ENCODE assay signal across 22 cellular contexts in the genomic region with DNA sequence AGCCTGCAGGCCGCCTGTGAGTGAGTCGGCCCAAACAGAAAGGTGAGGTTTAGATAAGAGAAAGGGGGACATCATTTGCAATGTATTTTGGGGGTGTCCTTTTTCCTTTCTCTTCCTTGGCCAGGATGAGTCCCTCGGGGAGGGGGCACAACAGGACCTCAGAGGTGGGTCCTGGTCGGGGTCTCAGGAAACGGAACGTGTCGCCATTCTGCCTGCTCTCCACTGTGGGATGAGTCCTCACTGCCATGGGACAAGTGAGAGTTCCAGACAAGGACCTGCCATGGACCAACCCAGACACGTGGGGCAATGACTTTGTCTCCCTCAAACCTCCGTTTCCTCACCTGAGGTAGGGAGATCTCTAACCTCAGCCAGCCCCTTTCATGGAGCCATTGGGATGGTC.
DNase-seq lines count a peak whose midpoint lies in the region; ATAC-seq and TF ChIP-seq lines count a peak whose summit lies in the region.
"Had no signal": no experiment of that assay in that cellular context is flagged by ENCODE, and none has a peak within 500 bp of the region (broad histone marks: within the 10 kb centered on the region; RNA-seq: fewer than 3 reads in every experiment).

No MANE protein-coding gene starts in this region.

- TF ChIP-seq CTCF in chondrocyte (IDR thresholded peaks at IDR 0.05) (no peak), neural progenitor cell (IDR thresholded peaks at IDR 0.05) (no peak), spleen (IDR thresholded peaks at IDR 0.05 in 8 of 11, conservative IDR thresholded peaks at IDR 0.05 in 3 of 11) (no peak), OCI-LY7 (conservative IDR thresholded peaks at IDR 0.05; ENCODE audit: low read length) (no peak)

- no peak overlapping the region for H3K27ac Mint-ChIP-seq in chondrocyte (ENCODE audit: unreplicated experiment)
- H3K27ac Mint-ChIP-seq in neural progenitor cell: peak overlapping the region; percentile 17
- H3K27ac Mint-ChIP-seq: CD8-positive, alpha-beta T cell; HFFc6 had no signal

- H3K9me3 ChIP-seq in neural progenitor cell (ENCODE audit: low read depth): no peaks in the 10 kb centered on the region
- H3K9me3 ChIP-seq in spleen: no peaks in the 10 kb centered on the region
- H3K9me3 ChIP-seq in OCI-LY7 (ENCODE audit: low read length): no peaks in the 10 kb centered on the region
- H3K9me3 ChIP-seq: A549, Caco-2, HAP-1 had no signal

- no peak for TF ChIP-seq POLR2A in spleen (IDR thresholded peaks at IDR 0.05)

- H3K27me3 ChIP-seq in neural progenitor cell: no peaks in the 10 kb centered on the region
- H3K27me3 ChIP-seq in spleen (replicated peaks in 1 of 7): peaks cover 0 to 6% (median 0%) of the 10 kb centered on the region in 7 donors

- H3K4me1 ChIP-seq in neural progenitor cell (peaks cover 8% of the 10 kb centered on the region), spleen (peaks cover 0 to 31% (median 14%) of the 10 kb centered on the region in 6 donors), OCI-LY7 (ENCODE audit: insufficient read depth, low read length, poor library complexity, severe bottlenecking) (peaks cover 15% of the 10 kb centered on the region)
- H3K4me1 ChIP-seq: HAP-1 had no signal

- H3K36me3 ChIP-seq in neural progenitor cell (no peaks in the 10 kb centered on the region), spleen (no peaks in the 10 kb centered on the region), OCI-LY7 (ENCODE audit: insufficient read depth, low read length) (no peaks in the 10 kb centered on the region)
- H3K36me3 ChIP-seq: HAP-1 had no signal

- 80 to 97% (median 90%) methylated on average over 9 of the region's 9 CpGs for WGBS in spleen, 5 donors

- H3K9ac ChIP-seq in neural progenitor cell: no peak overlapping the region

- H3K9me3 Mint-ChIP-seq in chondrocyte (ENCODE audit: low read depth) (no peaks in the 10 kb centered on the region), neural progenitor cell (no peaks in the 10 kb centered on the region)
- H3K9me3 Mint-ChIP-seq: CD8-positive, alpha-beta T cell; HFFc6 had no signal

- H3K4me3 ChIP-seq in neural progenitor cell (no peak overlapping the region), spleen (no peak overlapping the region), OCI-LY7 (ENCODE audit: low read depth, low read length, poor library complexity, severe bottlenecking) (no peak overlapping the region)
- H3K4me3 ChIP-seq: A549, HAP-1 had no signal

- H3K4me3 Mint-ChIP-seq in chondrocyte (ENCODE audit: unreplicated experiment): no peak overlapping the region
- H3K4me3 Mint-ChIP-seq in neural progenitor cell: peak overlapping the region; percentile 30
- H3K4me3 Mint-ChIP-seq: CD8-positive, alpha-beta T cell; HFFc6 had no signal

- no peaks in the 10 kb centered on the region for H3F3A ChIP-seq in neural progenitor cell (ENCODE audit: low read depth)

- DNase-seq in left ventricle myocardium superior: peak; percentile 19
- DNase-seq in left cardiac atrium: no peak
- DNase-seq in chondrocyte (ENCODE audit: low spot score): peak; percentile 37
- no peak for DNase-seq in neural progenitor cell (ENCODE audit: low spot score)
- DNase-seq in spleen: peak; percentile 48
- no peak for DNase-seq in cerebellar cortex (ENCODE audit: low spot score)
- no peak for DNase-seq in OCI-LY7 (ENCODE audit: low spot score)
- DNase-seq in G401 (ENCODE audit: low spot score): no peak
- DNase-seq: 8988T; ACHN; Caco-2; CD4-positive, CD25-positive, alpha-beta regulatory T cell; CD8-positive, alpha-beta T cell; DMS153; DMS79; EL; GF-D8; GOT3; HFFc6 had no signal

- CTCF ChIA-PET in OCI-LY7 (lab: Charles Lee; ENCODE audit: unreplicated experiment): no interaction called here

- H3K79me2 ChIP-seq in neural progenitor cell (ENCODE audit: low read depth): no peaks in the 10 kb centered on the region
- H3K79me2 ChIP-seq in OCI-LY7 (ENCODE audit: insufficient read depth, low read depth, low read length): no peaks in the 10 kb centered on the region

- H3K9me2 ChIP-seq in OCI-LY7 (ENCODE audit: insufficient read depth, low read length): no peaks in the 10 kb centered on the region

- H2AFZ ChIP-seq in neural progenitor cell (replicated peaks): no peak overlapping the region
- no peak overlapping the region for H2AFZ ChIP-seq in OCI-LY7 (ENCODE audit: low read length)

- POLR2A ChIA-PET in OCI-LY7 (lab: Charles Lee): no interaction called here

- H3K4me1 Mint-ChIP-seq in chondrocyte (ENCODE audit: low read depth) (peaks cover 12% of the 10 kb centered on the region), neural progenitor cell (peaks cover 50% of the 10 kb centered on the region)

- no peaks in the 10 kb centered on the region for H3K36me3 Mint-ChIP-seq in chondrocyte (ENCODE audit: low read depth)
- peaks cover 2% of the 10 kb centered on the region for H3K36me3 Mint-ChIP-seq in neural progenitor cell
- H3K36me3 Mint-ChIP-seq: CD4-positive, CD25-positive, alpha-beta regulatory T cell; CD8-positive, alpha-beta T cell had no signal

- intact Hi-C loops in left ventricle myocardium superior (cut with micrococcal nuclease) (no loop called here), left cardiac atrium (cut with DNase I) (no loop called here), spleen (cut with DNase I; ENCODE audit: low total_unique reads) (no loop called here), OCI-LY7 (cut with micrococcal nuclease; ENCODE audit: unreplicated experiment) (no loop called here)

- ATAC-seq in left ventricle myocardium superior (no peak), left cardiac atrium (no peak)
- ATAC-seq: A549; CD8-positive, alpha-beta T cell had no signal

- in situ Hi-C loops in G401 (cut with HindIII; ENCODE audit: low sequenced_read_pairs): no loop called here

- H4K20me1 ChIP-seq in neural progenitor cell (ENCODE audit: low read depth): no peaks in the 10 kb centered on the region
- H4K20me1 ChIP-seq in OCI-LY7 (ENCODE audit: insufficient read depth, low read length): no peaks in the 10 kb centered on the region

- H3K27me3 Mint-ChIP-seq in chondrocyte (ENCODE audit: low read depth): no peaks in the 10 kb centered on the region
- peaks cover 22% of the 10 kb centered on the region for H3K27me3 Mint-ChIP-seq in neural progenitor cell (ENCODE audit: insufficient read depth, low read depth)
- H3K27me3 Mint-ChIP-seq: CD4-positive, CD25-positive, alpha-beta regulatory T cell had no signal

- H3K27ac ChIP-seq in neural progenitor cell (no peak overlapping the region), spleen (no peak overlapping the region), OCI-LY7 (ENCODE audit: low read depth, low read length, poor library complexity, severe bottlenecking) (no peak overlapping the region)
- H3K27ac ChIP-seq: A549, C4-2B had no signal

- no peak overlapping the region for H3K4me2 ChIP-seq in neural progenitor cell
- H3K4me2 ChIP-seq in OCI-LY7 (ENCODE audit: low read length): no peak overlapping the region
- H3K4me2 ChIP-seq: A549 had no signal

- BruUV-seq in OCI-LY7 (replicated peaks; lab: Mats Ljungman, UMichigan): no TSS peak

Comparison
In these comparisons a context has a peak if more than half of its experiments do, and no peak if none do; other contexts are left out.
1. DNase-seq: peak in left ventricle myocardium superior (single experiment), chondrocyte (single experiment) and spleen (single experiment); none in left cardiac atrium (single experiment), neural progenitor cell (single experiment), cerebellar cortex (single experiment), OCI-LY7 (single experiment) and G401 (single experiment).